ENCODE assay signal across 18 cellular contexts in genomic region chr6:11331136-11331535, GRCh38.
A peak's percentile ranks its signal among the peaks of the same experiment; 100 is the strongest.
DNase-seq lines count a peak whose midpoint lies in the region; ATAC-seq and TF ChIP-seq lines count a peak whose summit lies in the region.
"Had no signal": no experiment of that assay in that cellular context is flagged by ENCODE, and none has a peak within 500 bp of the region (broad histone marks: within the 10 kb centered on the region; RNA-seq: fewer than 3 reads in every experiment).

No MANE protein-coding gene starts in this region.

- H3K27me3 ChIP-seq in vagina = no peaks in the 10 kb centered on the region
- H3K27me3 ChIP-seq: Peyer's patch, right lobe of liver had no signal

- POLR2A ChIA-PET in T-cell (lab: Charles Lee) = interaction anchor here in 1 of 2 donors (0.6 kb wide), 1 partner anchor 43 kb away, joined by 4 read pairs; no protein-coding TSS in a partner anchor

- no peak overlapping the region for H3K4me3 Mint-ChIP-seq in activated naive CD4-positive, alpha-beta T cell treated with anti-CD3 and anti-CD28 coated beads for 36 hours
- H3K4me3 Mint-ChIP-seq in activated naive CD4-positive, alpha-beta T cell treated with anti-CD3 and anti-CD28 coated beads, Interleukin-2, amount 10 ng/mL, durations not matched to agents 7 days and 5 days = no peak overlapping the region
- H3K4me3 Mint-ChIP-seq in T-cell = peak overlapping the region in 1 of 3 donors; percentile 31
- H3K4me3 Mint-ChIP-seq in immature natural killer cell = peak overlapping the region in 4 of 5 donors; percentile 7 to 36 (median 20)

- CTCF ChIA-PET in activated naive CD4-positive, alpha-beta T cell treated with anti-CD3 and anti-CD28 coated beads for 36 hours (lab: Charles Lee) = interaction anchor here (1.2 to 2.2 kb wide), 3 partner anchors 20 to 165 kb away, joined by 4 to 7 read pairs (median 5); no protein-coding TSS in a partner anchor
- CTCF ChIA-PET in activated naive CD4-positive, alpha-beta T cell treated with anti-CD3 and anti-CD28 coated beads, Interleukin-2, amount 10 ng/mL, durations not matched to agents 7 days and 5 days (lab: Charles Lee) = no interaction called here
- CTCF ChIA-PET in T-cell (lab: Charles Lee) = no interaction called here

- H3K4me1 Mint-ChIP-seq in activated naive CD4-positive, alpha-beta T cell treated with anti-CD3 and anti-CD28 coated beads for 36 hours (ENCODE audit: low read depth) = peaks cover 59% of the 10 kb centered on the region
- H3K4me1 Mint-ChIP-seq in activated naive CD4-positive, alpha-beta T cell treated with anti-CD3 and anti-CD28 coated beads, Interleukin-2, amount 10 ng/mL, durations not matched to agents 7 days and 5 days = peaks cover 37% of the 10 kb centered on the region
- peaks cover 56 to 69% (median 64%) of the 10 kb centered on the region in 3 donors for H3K4me1 Mint-ChIP-seq in T-cell
- peaks cover 76 to 87% of the 10 kb centered on the region in 2 donors for H3K4me1 Mint-ChIP-seq in immature natural killer cell

- peak in 2 of 4 experiments; percentile 28 to 40 for ATAC-seq in T-cell (replicated peaks in 1 of 4)
- ATAC-seq: effector memory CD8-positive, alpha-beta T cell had no signal

- H3K4me3 ChIP-seq in vagina = no peak overlapping the region
- H3K4me3 ChIP-seq: Peyer's patch, right lobe of liver had no signal

- H3K27ac Mint-ChIP-seq in activated naive CD4-positive, alpha-beta T cell treated with anti-CD3 and anti-CD28 coated beads for 36 hours = peak overlapping the region; percentile 68
- no peak overlapping the region for H3K27ac Mint-ChIP-seq in activated naive CD4-positive, alpha-beta T cell treated with anti-CD3 and anti-CD28 coated beads, Interleukin-2, amount 10 ng/mL, durations not matched to agents 7 days and 5 days
- H3K27ac Mint-ChIP-seq in T-cell (peak overlapping the region; percentile 60 to 71), immature natural killer cell (peak overlapping the region; percentile 3 to 87 (median 70))

- H3K9me3 Mint-ChIP-seq in activated naive CD4-positive, alpha-beta T cell treated with anti-CD3 and anti-CD28 coated beads for 36 hours = no peaks in the 10 kb centered on the region
- no peaks in the 10 kb centered on the region for H3K9me3 Mint-ChIP-seq in activated naive CD4-positive, alpha-beta T cell treated with anti-CD3 and anti-CD28 coated beads, Interleukin-2, amount 10 ng/mL, durations not matched to agents 7 days and 5 days
- H3K9me3 Mint-ChIP-seq in T-cell = no peaks in the 10 kb centered on the region
- no peaks in the 10 kb centered on the region for H3K9me3 Mint-ChIP-seq in immature natural killer cell
- H3K9me3 Mint-ChIP-seq: effector memory CD8-positive, alpha-beta T cell; IgD-negative memory B cell had no signal

- TF ChIP-seq POLR2A in vagina (IDR thresholded peaks at IDR 0.05) = no peak

- TF ChIP-seq CTCF in vagina (IDR thresholded peaks at IDR 0.05) = no peak

- DNase-seq in activated naive CD4-positive, alpha-beta T cell treated with anti-CD3 and anti-CD28 coated beads for 36 hours = no peak
- DNase-seq in activated naive CD4-positive, alpha-beta T cell treated with anti-CD3 and anti-CD28 coated beads, Interleukin-2, amount 10 ng/mL, durations not matched to agents 7 days and 5 days = no peak
- DNase-seq in T-cell = no peak
- DNase-seq in immature natural killer cell = no peak
- no peak for DNase-seq in vagina (ENCODE audit: extremely low spot score in 2 of 2)
- no peak for DNase-seq in GDM1 (lab: John Stamatoyannopoulos, UW)
- DNase-seq in COR-L47 (lab: John Stamatoyannopoulos, UW) = no peak
- no peak for DNase-seq in SKM-1 treated with dmso at 0.1 percent for 144 hours (lab: John Stamatoyannopoulos, UW; ENCODE audit: unreplicated experiment)
- DNase-seq: activated CD4-positive, alpha-beta T cell treated with anti-CD3 and anti-CD28 coated beads, Interleukin-2, amount 50 U/mL, for 1 hour; DMS79 treated with DMSO at 0.1 percent for 48 hours; effector memory CD8-positive, alpha-beta T cell; left ventricle myocardium superior; NCI-H187 treated with DMSO at 0.1 percent for 48 hours; NCI-H526; Peyer's patch; right lobe of liver; stimulated activated CD4-positive, alpha-beta T cell treated with anti-CD3 and anti-CD28 coated beads, Interleukin-4, amount 100 ng/mL, for 4 hours had no signal

- H3K36me3 ChIP-seq in vagina = no peaks in the 10 kb centered on the region
- H3K36me3 ChIP-seq: Peyer's patch, right lobe of liver had no signal

- H3K4me1 ChIP-seq in vagina = peaks cover 24% of the 10 kb centered on the region
- H3K4me1 ChIP-seq: right lobe of liver had no signal

- intact Hi-C loops in activated naive CD4-positive, alpha-beta T cell treated with anti-CD3 and anti-CD28 coated beads for 36 hours (cut with micrococcal nuclease) = loop anchor here (1.0 to 5.0 kb wide), 2 partner anchors 33 to 54 kb away; no protein-coding TSS in a partner anchor
- intact Hi-C loops in vagina (cut with DNase I) = no loop called here

- H3K27ac ChIP-seq in vagina = peak overlapping the region; percentile 2
- H3K27ac ChIP-seq: right lobe of liver had no signal

- peaks cover 23% of the 10 kb centered on the region for H3K36me3 Mint-ChIP-seq in activated naive CD4-positive, alpha-beta T cell treated with anti-CD3 and anti-CD28 coated beads for 36 hours (ENCODE audit: low read depth)
- peaks cover 52% of the 10 kb centered on the region for H3K36me3 Mint-ChIP-seq in activated naive CD4-positive, alpha-beta T cell treated with anti-CD3 and anti-CD28 coated beads, Interleukin-2, amount 10 ng/mL, durations not matched to agents 7 days and 5 days
- H3K36me3 Mint-ChIP-seq in T-cell (peaks cover 64% of the 10 kb centered on the region), immature natural killer cell (peaks cover 11 to 26% (median 20%) of the 10 kb centered on the region in 3 donors)

- H3K9me3 ChIP-seq in vagina = no peaks in the 10 kb centered on the region
- H3K9me3 ChIP-seq: Peyer's patch, right lobe of liver had no signal

- no peaks in the 10 kb centered on the region for H3K27me3 Mint-ChIP-seq in activated naive CD4-positive, alpha-beta T cell treated with anti-CD3 and anti-CD28 coated beads for 36 hours (ENCODE audit: low read depth)
- no peaks in the 10 kb centered on the region for H3K27me3 Mint-ChIP-seq in activated naive CD4-positive, alpha-beta T cell treated with anti-CD3 and anti-CD28 coated beads, Interleukin-2, amount 10 ng/mL, durations not matched to agents 7 days and 5 days
- no peaks in the 10 kb centered on the region for H3K27me3 Mint-ChIP-seq in T-cell
- peaks cover 0 to 2% (median 2%) of the 10 kb centered on the region in 3 donors for H3K27me3 Mint-ChIP-seq in immature natural killer cell (ENCODE audit: low read depth in 3 of 3)
- H3K27me3 Mint-ChIP-seq: effector memory CD8-positive, alpha-beta T cell; IgD-negative memory B cell had no signal

Comparison
In these comparisons a context has a peak if more than half of its experiments do, and no peak if none do; other contexts are left out.
1. H3K4me3 Mint-ChIP-seq: peak in immature natural killer cell (4 of 5); none in activated naive CD4-positive, alpha-beta T cell treated with anti-CD3 and anti-CD28 coated beads for 36 hours (single experiment) and activated naive CD4-positive, alpha-beta T cell treated with anti-CD3 and anti-CD28 coated beads, Interleukin-2, amount 10 ng/mL, durations not matched to agents 7 days and 5 days (single experiment).